ENCODE assay signal across 15 cellular contexts in the genomic region with DNA sequence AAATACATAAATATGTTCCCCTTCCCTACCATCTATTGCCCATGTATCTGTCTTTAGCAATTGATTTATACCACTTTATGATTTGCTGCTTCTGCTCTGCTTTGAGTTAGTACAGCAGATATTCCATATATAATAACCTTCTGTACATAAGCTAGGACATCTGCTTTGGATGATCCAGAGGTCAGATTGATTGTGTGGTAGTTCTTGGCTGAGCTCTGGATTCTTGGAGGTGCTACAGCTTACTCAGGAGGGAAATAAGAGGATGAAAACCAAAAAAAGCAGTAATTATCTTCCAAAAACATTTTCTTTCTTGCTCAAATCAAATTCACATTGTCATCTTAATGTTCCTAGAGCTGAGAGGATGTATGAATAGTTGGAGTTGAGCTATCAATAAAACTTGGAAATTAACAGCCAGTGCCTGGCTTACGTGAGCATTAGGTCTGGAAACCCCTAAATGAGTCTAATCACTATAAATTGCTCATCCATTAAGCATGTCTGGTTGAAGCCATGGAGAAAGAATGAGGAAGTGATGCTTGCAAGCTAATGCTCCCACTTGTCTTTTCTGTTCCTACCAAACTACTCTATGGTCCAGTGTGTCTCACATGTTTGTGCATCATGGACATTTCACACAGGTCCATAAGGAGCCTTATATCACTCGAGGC. TPM values are rescaled to one million over a fixed set of nuclear protein-coding genes. Genes with fewer than 3 reads are reported as not detected.
A peak's percentile ranks its signal among the peaks of the same experiment; 100 is the strongest.
DNase-seq lines count a peak whose midpoint lies in the region; ATAC-seq, FAIRE-seq and TF ChIP-seq lines count a peak whose summit lies in the region.
"Had no signal": no experiment of that assay in that cellular context is flagged by ENCODE, and none has a peak within 500 bp of the region (broad histone marks: within the 10 kb centered on the region; RNA-seq: fewer than 3 reads in every experiment).

No MANE protein-coding gene starts in this region.

- no peak overlapping the region for H3K4me2 ChIP-seq in keratinocyte (ENCODE audit: control insufficient read depth, extremely low read depth, insufficient read depth, low read depth, low read length)

- DNase-seq in AG09309 (ENCODE audit: low read depth), result peak; percentile 38
- DNase-seq in HFFc6, result peak; percentile 76
- peak; percentile 49 for DNase-seq in astrocyte of the hippocampus (ENCODE audit: low read depth, low spot score)
- DNase-seq in keratinocyte (ENCODE audit: low read depth, low spot score), result peak; percentile 9
- DNase-seq in lower lobe of right lung, result no peak
- no peak for DNase-seq in effector CD8-positive, alpha-beta T cell (lab: John Stamatoyannopoulos, UW)
- no peak for DNase-seq in T-helper 2 cell treated with Interferon-gamma antibody and Interleukin-4, amounts not matched to agents 5 μg/mL and 100 μg/mL, for 36 hours (ENCODE audit: low spot score)
- DNase-seq in cerebellar nuclear complex (lab: John Stamatoyannopoulos, UW), result no peak
- DNase-seq: AML-193, DND-41, KBM-7, mesendoderm, NCI-H2029 treated with DMSO at 0.1 percent for 48 hours had no signal

- H3K36me3 Mint-ChIP-seq in HFFc6 (ENCODE audit: low read depth), result peaks cover 20% of the 10 kb centered on the region
- H3K36me3 Mint-ChIP-seq in T-helper 2 cell treated with Interferon-gamma antibody and Interleukin-4, amounts not matched to agents 5 μg/mL and 100 μg/mL, for 36 hours (ENCODE audit: low read depth), result peaks cover 66% of the 10 kb centered on the region

- H3K36me3 ChIP-seq in keratinocyte (ENCODE audit: control insufficient read depth in 2 of 2, extremely low read depth in 1 of 2, insufficient read depth in 2 of 2, low read length in 2 of 2), result no peaks in the 10 kb centered on the region
- H3K36me3 ChIP-seq in lower lobe of right lung, result no peaks in the 10 kb centered on the region

- H3K27me3 ChIP-seq in keratinocyte (ENCODE audit: control insufficient read depth, extremely low read depth, insufficient read depth, low read length) (no peaks in the 10 kb centered on the region), lower lobe of right lung (ENCODE audit: low read depth) (no peaks in the 10 kb centered on the region)

- ATAC-seq in lower lobe of right lung, result no peak

- H2AFZ ChIP-seq in keratinocyte (ENCODE audit: control insufficient read depth, low read length), result peak overlapping the region; percentile 17
- H2AFZ ChIP-seq: parathyroid adenoma had no signal

- H3K4me3 ChIP-seq in AG09309 (ENCODE audit: control insufficient read depth, low read depth, low read length) (no peak overlapping the region), keratinocyte (ENCODE audit: control insufficient read depth in 2 of 3, extremely low read depth in 1 of 3, insufficient read depth in 2 of 3, low read depth in 1 of 3, low read length in 3 of 3) (no peak overlapping the region), lower lobe of right lung (no peak overlapping the region)

- peak; percentile 53 for FAIRE-seq in keratinocyte (lab: Jason Lieb, UNC)

- H3K9ac ChIP-seq in keratinocyte (ENCODE audit: control insufficient read depth, extremely low read depth, insufficient read depth, low read length), result no peak overlapping the region
- H3K9ac ChIP-seq: parathyroid adenoma had no signal

- H3K4me1 ChIP-seq in keratinocyte (ENCODE audit: control insufficient read depth, extremely low read depth, insufficient read depth, low read length) (peaks cover 9% of the 10 kb centered on the region), lower lobe of right lung (no peaks in the 10 kb centered on the region)
- H3K4me1 ChIP-seq: parathyroid adenoma had no signal

- intact Hi-C loops in lower lobe of right lung (cut with DNase I), result no loop called here

- H3K9me3 ChIP-seq in keratinocyte (ENCODE audit: control insufficient read depth, low read depth, low read length) (no peaks in the 10 kb centered on the region), lower lobe of right lung (no peaks in the 10 kb centered on the region)

- no peaks in the 10 kb centered on the region for H3K9me1 ChIP-seq in keratinocyte (ENCODE audit: control insufficient read depth, extremely low read depth, insufficient read depth, low read length)

- H3K27ac ChIP-seq in keratinocyte (ENCODE audit: control insufficient read depth, insufficient read depth, low read length) (peak overlapping the region; percentile 36), lower lobe of right lung (no peak overlapping the region)
- H3K27ac ChIP-seq: parathyroid adenoma had no signal

- H3K27me3 Mint-ChIP-seq in HFFc6 (ENCODE audit: insufficient read depth), result no peaks in the 10 kb centered on the region
- no peaks in the 10 kb centered on the region for H3K27me3 Mint-ChIP-seq in T-helper 2 cell treated with Interferon-gamma antibody and Interleukin-4, amounts not matched to agents 5 μg/mL and 100 μg/mL, for 36 hours (ENCODE audit: low read depth)

- no peak for TF ChIP-seq CTCF in AG09309 (IDR thresholded peaks at IDR 0.05; ENCODE audit: control insufficient read depth, insufficient read depth, low read depth, low read length, missing control alignments)
- TF ChIP-seq CTCF in HFFc6 (IDR thresholded peaks at IDR 0.05), result no peak
- no peak for TF ChIP-seq CTCF in keratinocyte (optimal IDR thresholded peaks at IDR 0.05 in 1 of 3, IDR thresholded peaks at IDR 0.05 in 1 of 3, conservative IDR thresholded peaks at IDR 0.05 in 1 of 3; ENCODE audit: extremely low read depth in 1 of 3, insufficient read depth in 2 of 3, low read length in 3 of 3)
- no peak for TF ChIP-seq CTCF in lower lobe of right lung (IDR thresholded peaks at IDR 0.05)

- H3K4me1 Mint-ChIP-seq in HFFc6 (ENCODE audit: low read depth), result peaks cover 26% of the 10 kb centered on the region
- H3K4me1 Mint-ChIP-seq in T-helper 2 cell treated with Interferon-gamma antibody and Interleukin-4, amounts not matched to agents 5 μg/mL and 100 μg/mL, for 36 hours (ENCODE audit: low read depth), result no peaks in the 10 kb centered on the region

- peak overlapping the region; percentile 77 for H3K27ac Mint-ChIP-seq in HFFc6
- no peak overlapping the region for H3K27ac Mint-ChIP-seq in T-helper 2 cell treated with Interferon-gamma antibody and Interleukin-4, amounts not matched to agents 5 μg/mL and 100 μg/mL, for 36 hours

- peaks cover 12% of the 10 kb centered on the region for H3K9me3 Mint-ChIP-seq in HFFc6
- peaks cover 9% of the 10 kb centered on the region for H3K9me3 Mint-ChIP-seq in T-helper 2 cell treated with Interferon-gamma antibody and Interleukin-4, amounts not matched to agents 5 μg/mL and 100 μg/mL, for 36 hours

- no peaks in the 10 kb centered on the region for H3K79me2 ChIP-seq in keratinocyte (ENCODE audit: control insufficient read depth, insufficient read depth, low read length)
- H3K79me2 ChIP-seq: parathyroid adenoma had no signal

- no peaks in the 10 kb centered on the region for H4K20me1 ChIP-seq in keratinocyte (ENCODE audit: control insufficient read depth, extremely low read depth, insufficient read depth, low read length)

- peak overlapping the region; percentile 31 for H3K4me3 Mint-ChIP-seq in HFFc6
- no peak overlapping the region for H3K4me3 Mint-ChIP-seq in T-helper 2 cell treated with Interferon-gamma antibody and Interleukin-4, amounts not matched to agents 5 μg/mL and 100 μg/mL, for 36 hours

- dilution Hi-C loops in keratinocyte (cut with MboI; ENCODE audit: extremely low pct_ligation_motif_present, low sequenced_read_pairs), result no loop called here

RNA-seq across cellular contexts. Expression of gene TMEM42, which starts 36.3 kb away (rescaled TPM):
- 10 to 100 TPM; 13.9 to 19.9 (median 16.7) TPM for total RNA-seq in HFFc6 (2021; fragmentation: NEBNext Ultra II Directional; extraction: Animal tissue kit (Norgen Biotek cat#: 25700))
- polyA plus RNA-seq in keratinocyte, result 15.0 to 25.2 TPM (median 19.5 TPM) in 3 replicates
- polyA plus RNA-seq in keratinocyte (2011; ENCODE audit: low read depth), result 6.0 TPM
- polyA plus RNA-seq in keratinocyte (2011; cell fraction: cytosol; rRNA removed), result 18.5 and 19.1 TPM in 2 replicates
- polyA plus RNA-seq in keratinocyte (2011; cell fraction: nucleus; rRNA removed), result 21.3 and 22.2 TPM in 2 replicates
- 11.5 and 19.4 TPM in 2 replicates for polyA plus RNA-seq in keratinocyte (2012; ENCODE audit: low replicate concordance)
- 5.4 to 11.3 TPM (median 7.2 TPM) in 3 replicates for polyA minus RNA-seq in keratinocyte
- polyA minus RNA-seq in keratinocyte (2011; cell fraction: cytosol; rRNA and poly(A)+ RNA removed), result 16.7 TPM
- polyA minus RNA-seq in keratinocyte (2011; cell fraction: nucleus; rRNA and poly(A)+ RNA removed), result 3.8 and 4.3 TPM in 2 replicates
- 17.4 TPM for total RNA-seq in lower lobe of right lung

RNA-seq across cellular contexts. Expression of gene TGM4, which starts 49.0 kb away (rescaled TPM):
- not detected for total RNA-seq in HFFc6 (2021; fragmentation: NEBNext Ultra II Directional; extraction: Animal tissue kit (Norgen Biotek cat#: 25700))
- 1.3 to 2.2 TPM (median 1.3 TPM) in 3 replicates for polyA plus RNA-seq in keratinocyte
- polyA plus RNA-seq in keratinocyte (2011; ENCODE audit: low read depth), result 0.20 TPM
- 1.4 and 2.0 TPM in 2 replicates for polyA plus RNA-seq in keratinocyte (2011; cell fraction: cytosol; rRNA removed)
- polyA plus RNA-seq in keratinocyte (2011; cell fraction: nucleus; rRNA removed), result 1.6 TPM in 2 replicates
- polyA plus RNA-seq in keratinocyte (2012; ENCODE audit: low replicate concordance), result 0.58 and 1.2 TPM in 2 replicates
- polyA minus RNA-seq in keratinocyte, result 1.4 to 3.1 TPM (median 1.4 TPM) in 3 replicates
- 0.96 TPM for polyA minus RNA-seq in keratinocyte (2011; cell fraction: cytosol; rRNA and poly(A)+ RNA removed)
- 1.3 and 2.5 TPM in 2 replicates for polyA minus RNA-seq in keratinocyte (2011; cell fraction: nucleus; rRNA and poly(A)+ RNA removed)
- total RNA-seq in lower lobe of right lung, result not detected
- total RNA-seq: SK-MEL-5 had no signal

Comparison
In these comparisons a context has a peak if more than half of its experiments do, and no peak if none do; other contexts are left out.
1. DNase-seq: peak in AG09309 (single experiment), HFFc6 (single experiment), astrocyte of the hippocampus (single experiment) and keratinocyte (single experiment); none in lower lobe of right lung (single experiment), effector CD8-positive, alpha-beta T cell (single experiment), T-helper 2 cell treated with Interferon-gamma antibody and Interleukin-4, amounts not matched to agents 5 μg/mL and 100 μg/mL, for 36 hours (single experiment) and cerebellar nuclear complex (0 of 2).